In the genomic region with DNA sequence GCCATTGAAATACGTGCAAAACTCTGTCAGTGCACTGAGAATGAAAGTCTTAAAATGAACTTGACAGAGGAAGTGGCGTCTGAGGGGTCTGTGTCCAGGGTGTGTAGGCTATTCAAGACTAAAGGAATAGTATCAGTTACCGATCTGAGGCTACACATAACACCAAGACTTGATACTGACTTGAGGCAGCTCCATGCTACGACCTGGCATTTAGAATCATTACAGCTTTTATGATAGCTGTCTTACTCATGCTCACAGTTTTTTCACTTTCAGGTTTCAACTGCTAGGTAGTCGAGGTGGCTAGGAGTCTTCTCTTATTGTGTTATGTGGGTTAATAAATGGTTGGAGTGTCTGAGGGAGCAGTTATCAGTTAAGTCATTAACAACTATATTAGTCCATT, we compare ENCODE assay signal across 14 cellular contexts.
DNase-seq lines count a peak whose midpoint lies in the region; ATAC-seq and TF ChIP-seq lines count a peak whose summit lies in the region.
"Had no signal": no experiment of that assay in that cellular context is flagged by ENCODE, and none has a peak within 500 bp of the region (broad histone marks: within the 10 kb centered on the region; RNA-seq: fewer than 3 reads in every experiment).

No MANE protein-coding gene starts in this region.

- no peaks in the 10 kb centered on the region for H3K4me1 ChIP-seq in effector memory CD4-positive, alpha-beta T cell (ENCODE audit: control insufficient read depth, insufficient read depth, low read length, poor library complexity, severe bottlenecking)
- H3K4me1 ChIP-seq in upper lobe of right lung: no peaks in the 10 kb centered on the region

- no peaks in the 10 kb centered on the region for H3K27me3 ChIP-seq in effector memory CD4-positive, alpha-beta T cell (replicated peaks; ENCODE audit: control insufficient read depth, insufficient read depth, low read length, poor library complexity, severe bottlenecking)
- no peaks in the 10 kb centered on the region for H3K27me3 ChIP-seq in upper lobe of right lung

- peak; percentile 85 for ATAC-seq in GM18517 (IDR thresholded peaks at IDR 0.05; ENCODE audit: unreplicated experiment)
- peak; percentile 85 for ATAC-seq in GM19395 (IDR thresholded peaks at IDR 0.05; ENCODE audit: unreplicated experiment)
- ATAC-seq in HG02763 (IDR thresholded peaks at IDR 0.05; ENCODE audit: unreplicated experiment): peak; percentile 69
- peak; percentile 74 for ATAC-seq in HG03457 (IDR thresholded peaks at IDR 0.05; ENCODE audit: unreplicated experiment)
- ATAC-seq in upper lobe of right lung: no peak

- no peaks in the 10 kb centered on the region for H3K36me3 ChIP-seq in effector memory CD4-positive, alpha-beta T cell (ENCODE audit: control insufficient read depth, insufficient read depth, low read length)
- no peaks in the 10 kb centered on the region for H3K36me3 ChIP-seq in upper lobe of right lung
- H3K36me3 ChIP-seq: thoracic aorta had no signal

- no peaks in the 10 kb centered on the region for H3K9me3 ChIP-seq in effector memory CD4-positive, alpha-beta T cell (ENCODE audit: control insufficient read depth, low read length)
- H3K9me3 ChIP-seq in upper lobe of right lung: no peaks in the 10 kb centered on the region
- H3K9me3 ChIP-seq: thoracic aorta had no signal

- H3K27ac ChIP-seq in effector memory CD4-positive, alpha-beta T cell (ENCODE audit: insufficient read depth, low read length, poor library complexity, severe bottlenecking): no peak overlapping the region
- H3K27ac ChIP-seq in upper lobe of right lung: no peak overlapping the region
- H3K27ac ChIP-seq: thoracic aorta had no signal

- POLR2A ChIA-PET in HEK293T (lab: Yijun Ruan, JAX): no interaction called here

- CTCF ChIA-PET in HEK293T (lab: Yijun Ruan, JAX): interaction anchor here (0.6 kb wide), 1 partner anchor 425 kb away, joined by 3 read pairs; no protein-coding TSS in a partner anchor

- no peak overlapping the region for H3K4me3 ChIP-seq in effector memory CD4-positive, alpha-beta T cell (ENCODE audit: insufficient read depth, low read depth, low read length, poor library complexity, severe bottlenecking)
- H3K4me3 ChIP-seq in upper lobe of right lung: no peak overlapping the region
- H3K4me3 ChIP-seq: thoracic aorta had no signal

- DNase-seq in NCI-H524 treated with DMSO at 0.1 percent for 48 hours (lab: John Stamatoyannopoulos, UW) (no peak), HEK293T (ENCODE audit: extremely low spot score) (no peak), upper lobe of right lung (no peak)
- DNase-seq in effector memory CD4-positive, alpha-beta T cell: no peak
- DNase-seq: anterior cingulate cortex; CD8-positive, alpha-beta memory T cell; effector CD4-positive, alpha-beta T cell; NCI-H1436; posterior cingulate gyrus had no signal

- intact Hi-C loops in upper lobe of right lung (cut with DNase I): no loop called here

- TF ChIP-seq CTCF in upper lobe of right lung (IDR thresholded peaks at IDR 0.05): no peak

TF ChIP-seq in HEK293T, 16 proteins besides CTCF, POLR2A, EP300 and RAD21:
- TF ChIP-seq ELF4 (IDR thresholded peaks at IDR 0.05) (no peak), TARDBP (IDR thresholded peaks at IDR 0.05) (no peak), NFRKB (IDR thresholded peaks at IDR 0.05) (no peak), ZNF384 (IDR thresholded peaks at IDR 0.05) (no peak)
- TF ChIP-seq, protein P1, sequence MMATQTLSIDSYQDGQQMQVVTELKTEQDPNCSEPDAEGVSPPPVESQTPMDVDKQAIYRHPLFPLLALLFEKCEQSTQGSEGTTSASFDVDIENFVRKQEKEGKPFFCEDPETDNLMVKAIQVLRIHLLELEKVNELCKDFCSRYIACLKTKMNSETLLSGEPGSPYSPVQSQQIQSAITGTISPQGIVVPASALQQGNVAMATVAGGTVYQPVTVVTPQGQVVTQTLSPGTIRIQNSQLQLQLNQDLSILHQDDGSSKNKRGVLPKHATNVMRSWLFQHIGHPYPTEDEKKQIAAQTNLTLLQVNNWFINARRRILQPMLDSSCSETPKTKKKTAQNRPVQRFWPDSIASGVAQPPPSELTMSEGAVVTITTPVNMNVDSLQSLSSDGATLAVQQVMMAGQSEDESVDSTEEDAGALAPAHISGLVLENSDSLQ (IDR thresholded peaks at IDR 0.05): no peak
